2 cellular contexts compared by ENCODE assay signal in genomic region chr5:150022681-150023080, GRCh38.
TF ChIP-seq lines count a peak whose summit lies in the region.

No MANE protein-coding gene starts in this region.

TF ChIP-seq in HEK293, 187 proteins besides CTCF, POLR2A, EP300 and RAD21 (continued from another document):
- no peak for TF ChIP-seq ZBTB26 (tag by site-specific recombination; optimal IDR thresholded peaks at IDR 0.05)

TF ChIP-seq in SK-N-SH, 30 proteins besides CTCF, POLR2A, EP300 and RAD21 (continued from another document):
- TF ChIP-seq JUND (IDR thresholded peaks at IDR 0.05) (no peak), USF2 (IDR thresholded peaks at IDR 0.05; ENCODE audit: borderline replicate concordance, low read depth, low read length) (no peak), GATA2 (CRISPR knock-in tag; IDR thresholded peaks at IDR 0.05) (no peak), MXI1 (IDR thresholded peaks at IDR 0.05; ENCODE audit: low read depth, low read length) (no peak), IRF3 (IDR thresholded peaks at IDR 0.05; ENCODE audit: low read depth, low read length) (no peak), ELF1 (IDR thresholded peaks at IDR 0.05) (no peak)
